ENCODE assay signal across 13 cellular contexts in the genomic region with DNA sequence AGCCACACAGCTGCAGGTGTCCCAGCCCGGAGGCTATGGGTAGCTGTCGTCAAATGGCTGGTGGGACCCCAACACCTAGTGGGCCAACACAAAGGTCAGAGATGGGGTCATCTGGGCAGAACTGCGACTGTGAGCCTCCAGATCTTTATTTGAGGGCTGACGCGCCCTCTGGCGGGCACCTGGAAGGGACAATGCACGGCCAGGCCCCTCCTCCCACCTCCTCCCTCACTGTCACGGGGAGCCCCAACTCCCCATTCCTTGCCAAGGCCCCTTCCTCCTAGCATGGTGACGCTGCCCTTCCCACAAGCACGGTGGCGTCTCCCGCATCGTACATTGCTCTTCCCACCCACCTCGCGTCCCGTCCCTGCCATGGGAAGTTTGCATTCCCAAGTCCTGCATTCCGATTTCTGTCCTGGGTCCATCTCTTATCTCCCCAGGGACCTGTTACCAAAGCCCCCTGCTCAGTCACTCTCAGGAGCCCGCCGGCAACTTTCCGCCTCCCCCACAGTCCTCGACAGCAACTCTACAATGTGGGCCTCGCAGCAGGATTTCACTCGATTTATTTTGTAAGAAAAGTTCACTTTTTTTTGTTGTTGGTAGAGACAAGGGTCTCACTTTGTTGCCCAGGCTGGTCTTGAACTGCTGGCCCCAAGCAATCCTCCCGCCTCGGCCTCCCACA. TPM values are rescaled to one million over a fixed set of nuclear protein-coding genes. Genes with fewer than 3 reads are reported as not detected.
DNase-seq lines count a peak whose midpoint lies in the region; ATAC-seq and TF ChIP-seq lines count a peak whose summit lies in the region.
"Had no signal": no experiment of that assay in that cellular context is flagged by ENCODE, and none has a peak within 500 bp of the region (broad histone marks: within the 10 kb centered on the region; RNA-seq: fewer than 3 reads in every experiment).

No MANE protein-coding gene starts in this region.

- H3K27me3 ChIP-seq in cardiac muscle cell (no peaks in the 10 kb centered on the region), Karpas-422 (ENCODE audit: low read length) (no peaks in the 10 kb centered on the region)
- H3K27me3 ChIP-seq: colonic mucosa, SJCRH30 had no signal

- no peak overlapping the region for H3K4me2 ChIP-seq in Karpas-422 (ENCODE audit: low read depth, low read length, poor library complexity, severe bottlenecking)

- H2AFZ ChIP-seq in Karpas-422 (ENCODE audit: low read length), result no peak overlapping the region

- H3K9me3 ChIP-seq in cardiac muscle cell (ENCODE audit: low read depth) (no peaks in the 10 kb centered on the region), Karpas-422 (ENCODE audit: low read length) (no peaks in the 10 kb centered on the region)
- H3K9me3 ChIP-seq: colonic mucosa, SJCRH30 had no signal

- H3K36me3 ChIP-seq in cardiac muscle cell, result no peaks in the 10 kb centered on the region
- no peaks in the 10 kb centered on the region for H3K36me3 ChIP-seq in Karpas-422 (ENCODE audit: insufficient read depth, low read length)
- H3K36me3 ChIP-seq: colonic mucosa, SJCRH30 had no signal

- no peaks in the 10 kb centered on the region for H3K79me2 ChIP-seq in Karpas-422 (ENCODE audit: low read length)

- no peaks in the 10 kb centered on the region for H3K4me1 ChIP-seq in cardiac muscle cell (ENCODE audit: low read depth)
- H3K4me1 ChIP-seq in Karpas-422 (ENCODE audit: low read length), result no peaks in the 10 kb centered on the region
- H3K4me1 ChIP-seq: colonic mucosa, SJCRH30 had no signal

- no peaks in the 10 kb centered on the region for H4K20me1 ChIP-seq in Karpas-422 (ENCODE audit: insufficient read depth, low read depth, low read length)

- TF ChIP-seq CTCF in cardiac muscle cell (IDR thresholded peaks at IDR 0.05; ENCODE audit: low read depth, low read length) (peak; percentile 36), cardiac fibroblast (IDR thresholded peaks at IDR 0.05; ENCODE audit: low read depth, low read length) (peak; percentile 5)

- H3K4me3 ChIP-seq in cardiac muscle cell (no peak overlapping the region), Karpas-422 (ENCODE audit: low read length) (no peak overlapping the region), cardiac fibroblast (replicated peaks in 1 of 2; ENCODE audit: low read depth in 2 of 2, low read length in 2 of 2) (no peak overlapping the region)
- H3K4me3 ChIP-seq: colonic mucosa, SJCRH30 had no signal

- H3K27ac ChIP-seq in cardiac muscle cell, result no peak overlapping the region
- H3K27ac ChIP-seq in Karpas-422 (ENCODE audit: low read length), result no peak overlapping the region
- H3K27ac ChIP-seq: colonic mucosa, SJCRH30 had no signal

- intact Hi-C loops in left cardiac atrium (cut with DNase I), result no loop called here

- ATAC-seq in left cardiac atrium (no peak), GM19455 (IDR thresholded peaks at IDR 0.05; ENCODE audit: unreplicated experiment) (no peak), HG03460 (IDR thresholded peaks at IDR 0.05; ENCODE audit: unreplicated experiment) (no peak)

- H3K9ac ChIP-seq in Karpas-422 (ENCODE audit: low read length), result no peak overlapping the region

- H3K9me2 ChIP-seq in Karpas-422 (replicated peaks; ENCODE audit: insufficient read depth, low read length), result no peaks in the 10 kb centered on the region

- peak in 1 of 2 donors; percentile 20 for DNase-seq in cardiac muscle cell (ENCODE audit: low read depth in 1 of 2, low spot score in 1 of 2)
- DNase-seq in left cardiac atrium, result no peak
- peak; percentile 67 for DNase-seq in Karpas-422
- DNase-seq in cardiac fibroblast (ENCODE audit: low read depth in 2 of 2), result no peak
- peak; percentile 40 for DNase-seq in stimulated activated CD8-positive, alpha-beta memory T cell treated with anti-CD3 and anti-CD28 coated beads, Interleukin-4, amount 100 ng/mL, for 48 hours
- DNase-seq in islet precursor cell, result no peak
- DNase-seq: activated gamma-delta T cell treated with Interleukin-2 at 50 U/mL for 16 hours, colonic mucosa, NCI-H446 treated with DMSO at 0.1 percent for 48 hours, SJCRH30 had no signal

RNA-seq across cellular contexts. Expression of a gene that starts 1.0 kb away (rescaled TPM):
- total RNA-seq in cardiac muscle cell (not detected in 2 replicates), left cardiac atrium (not detected)
- polyA plus RNA-seq in cardiac muscle cell, result not detected in 2 replicates
- total RNA-seq in Karpas-422 (2014; rRNA removed; shearing (Covaris generic); ENCODE audit: low replicate concordance), result not detected in 2 replicates
- total RNA-seq: CD4-positive, alpha-beta T cell; colonic mucosa; SJCRH30 had no signal

RNA-seq across cellular contexts. Expression of a gene that starts 21.2 kb away (rescaled TPM):
- total RNA-seq in cardiac muscle cell (6.7 and 8.0 TPM in 2 replicates), left cardiac atrium (1 to 10 TPM; 5.8 to 6.5 TPM)
- 8.5 and 12.2 TPM in 2 replicates for polyA plus RNA-seq in cardiac muscle cell
- total RNA-seq in Karpas-422 (2014; rRNA removed; shearing (Covaris generic); ENCODE audit: low replicate concordance), result 8.9 and 13.6 TPM in 2 replicates

RNA-seq across cellular contexts. Expression of a gene that starts 48.3 kb away (rescaled TPM):
- total RNA-seq in cardiac muscle cell (2.0 and 7.0 TPM in 2 replicates), left cardiac atrium (1 to 10 TPM; 3.5 to 3.7 TPM)
- 4.5 and 6.1 TPM in 2 replicates for polyA plus RNA-seq in cardiac muscle cell
- 5.7 and 6.6 TPM in 2 replicates for total RNA-seq in Karpas-422 (2014; rRNA removed; shearing (Covaris generic); ENCODE audit: low replicate concordance)

Comparison
In these comparisons a context has a peak if more than half of its experiments do, and no peak if none do; other contexts are left out.
1. DNase-seq: peak in Karpas-422 (single experiment) and stimulated activated CD8-positive, alpha-beta memory T cell treated with anti-CD3 and anti-CD28 coated beads, Interleukin-4, amount 100 ng/mL, for 48 hours (single experiment); none in left cardiac atrium (single experiment), cardiac fibroblast (0 of 2) and islet precursor cell (single experiment).